36 cellular contexts compared by ENCODE assay signal in genomic region chr15:67304778-67305177, GRCh38. TPM values are rescaled to one million over a fixed set of nuclear protein-coding genes. Genes with fewer than 3 reads are reported as not detected.
"Had no signal": no experiment of that assay in that cellular context is flagged by ENCODE, and none has a peak within 500 bp of the region (broad histone marks: within the 10 kb centered on the region; RNA-seq: fewer than 3 reads in every experiment).

No MANE protein-coding gene starts in this region.

- H3K4me1 Mint-ChIP-seq: activated naive CD4-positive, alpha-beta T cell treated with anti-CD3 and anti-CD28 coated beads, Interleukin-2, amount 10 ng/mL, durations not matched to agents 7 days and 5 days; activated naive CD4-positive, alpha-beta T cell treated with anti-CD3 and anti-CD28 coated beads, Interleukin-2, amount 50 U/mL, for 24 hours; central memory CD8-positive, alpha-beta T cell had no signal

- H3K27me3 Mint-ChIP-seq: activated CD4-positive, alpha-beta T cell treated with anti-CD3 and anti-CD28 coated beads, Interleukin-2, amount 10 ng/mL, durations not matched to agents 7 days and 5 days; brain; central memory CD8-positive, alpha-beta T cell had no signal

- H3K4me3 Mint-ChIP-seq: activated CD4-positive, alpha-beta memory T cell treated with anti-CD3 and anti-CD28 coated beads, Interleukin-2, amount 10 ng/mL, durations not matched to agents 7 days and 5 days; activated CD4-positive, alpha-beta T cell treated with anti-CD3 and anti-CD28 coated beads for 36 hours; activated CD4-positive, alpha-beta T cell treated with anti-CD3 and anti-CD28 coated beads, Interleukin-2, amount 10 ng/mL, durations not matched to agents 7 days and 5 days; activated CD8-positive, alpha-beta memory T cell treated with anti-CD3 and anti-CD28 coated beads, Interleukin-2, amount 10 ng/mL, durations not matched to agents 7 days and 5 days; activated CD8-positive, alpha-beta T cell treated with anti-CD3 and anti-CD28 coated beads, Interleukin-2, amount 10 ng/mL, durations not matched to agents 7 days and 5 days; activated naive CD4-positive, alpha-beta T cell treated with anti-CD3 and anti-CD28 coated beads, Interleukin-2, amount 10 ng/mL, durations not matched to agents 7 days and 5 days; activated naive CD4-positive, alpha-beta T cell treated with anti-CD3 and anti-CD28 coated beads, Interleukin-2, amount 50 U/mL, for 24 hours; activated naive CD8-positive, alpha-beta T cell; activated naive CD8-positive, alpha-beta T cell treated with anti-CD3 and anti-CD28 coated beads, Interleukin-2, amount 10 ng/mL, durations not matched to agents 7 days and 5 days; activated naive CD8-positive, alpha-beta T cell treated with anti-CD3 and anti-CD28 coated beads, Interleukin-2, amount 50 U/mL, for 24 hours; activated T-cell treated with anti-CD3 and anti-CD28 coated beads, Interleukin-2, amount 50 U/mL, for 24 hours; brain; central memory CD8-positive, alpha-beta T cell; T-helper 1 cell treated with Interleukin-12 subunit alpha and Interleukin-12 subunit beta and Interleukin-4 antibody, amounts not matched to agents 30 μg/mL and 1 μg/mL, for 36 hours; T-helper 2 cell treated with Interferon-gamma antibody and Interleukin-4, amounts not matched to agents 5 μg/mL and 100 μg/mL, for 36 hours had no signal

- H3K4me1 ChIP-seq: ascending aorta had no signal

- H3K27ac ChIP-seq: ascending aorta, cardiac muscle cell, VCaP had no signal

- ATAC-seq: activated CD4-positive, alpha-beta T cell treated with anti-CD3 and anti-CD28 coated beads for 36 hours; activated CD4-positive, CD25-positive, alpha-beta regulatory T cell treated with anti-CD3 and anti-CD28 coated beads, Interleukin-2, amount 50 U/mL, for 24 hours; activated CD8-positive, alpha-beta memory T cell treated with anti-CD3 and anti-CD28 coated beads, Interleukin-2, amount 10 ng/mL, durations not matched to agents 7 days and 5 days; activated CD8-positive, alpha-beta T cell treated with anti-CD3 and anti-CD28 coated beads, Interleukin-2, amount 10 ng/mL, durations not matched to agents 7 days and 5 days; activated naive CD8-positive, alpha-beta T cell treated with anti-CD3 and anti-CD28 coated beads, Interleukin-2, amount 50 U/mL, for 24 hours had no signal

- H3K36me3 Mint-ChIP-seq: activated CD8-positive, alpha-beta memory T cell treated with anti-CD3 and anti-CD28 coated beads, Interleukin-2, amount 10 ng/mL, durations not matched to agents 7 days and 5 days; activated naive CD4-positive, alpha-beta T cell treated with anti-CD3 and anti-CD28 coated beads, Interleukin-2, amount 10 ng/mL, durations not matched to agents 7 days and 5 days; activated naive CD4-positive, alpha-beta T cell treated with anti-CD3 and anti-CD28 coated beads, Interleukin-2, amount 50 U/mL, for 24 hours; activated naive CD8-positive, alpha-beta T cell; activated naive CD8-positive, alpha-beta T cell treated with anti-CD3 and anti-CD28 coated beads, Interleukin-2, amount 10 ng/mL, durations not matched to agents 7 days and 5 days; brain had no signal

- H3K36me3 ChIP-seq: ascending aorta, cardiac muscle cell had no signal

- H3K4me3 ChIP-seq: ascending aorta, cardiac muscle cell had no signal

- H3K9me3 Mint-ChIP-seq: activated CD4-positive, alpha-beta memory T cell treated with anti-CD3 and anti-CD28 coated beads, Interleukin-2, amount 10 ng/mL, durations not matched to agents 7 days and 5 days; activated CD4-positive, alpha-beta T cell treated with anti-CD3 and anti-CD28 coated beads, Interleukin-2, amount 10 ng/mL, durations not matched to agents 7 days and 5 days; activated naive CD4-positive, alpha-beta T cell treated with anti-CD3 and anti-CD28 coated beads, Interleukin-2, amount 10 ng/mL, durations not matched to agents 7 days and 5 days; activated naive CD4-positive, alpha-beta T cell treated with anti-CD3 and anti-CD28 coated beads, Interleukin-2, amount 50 U/mL, for 24 hours; activated naive CD8-positive, alpha-beta T cell treated with anti-CD3 and anti-CD28 coated beads, Interleukin-2, amount 10 ng/mL, durations not matched to agents 7 days and 5 days; activated naive CD8-positive, alpha-beta T cell treated with anti-CD3 and anti-CD28 coated beads, Interleukin-2, amount 50 U/mL, for 24 hours; activated T-cell treated with anti-CD3 and anti-CD28 coated beads, Interleukin-2, amount 50 U/mL, for 24 hours; activated T-helper 2 cell treated with anti-CD3 and anti-CD28 coated beads, Interferon-gamma antibody, Interleukin-2, Interleukin-4, amounts not matched to agents 10 μg/mL and 5 μg/mL and 100 μg/mL, durations not matched to agents 14 hours and 24 hours and 36 hours; brain; central memory CD8-positive, alpha-beta T cell; T-helper 1 cell treated with Interleukin-12 subunit alpha and Interleukin-12 subunit beta and Interleukin-4 antibody, amounts not matched to agents 30 μg/mL and 1 μg/mL, for 36 hours; T-helper 2 cell treated with Interferon-gamma antibody and Interleukin-4, amounts not matched to agents 5 μg/mL and 100 μg/mL, for 36 hours had no signal

- H3K27ac Mint-ChIP-seq: activated CD4-positive, alpha-beta memory T cell treated with anti-CD3 and anti-CD28 coated beads, Interleukin-2, amount 10 ng/mL, durations not matched to agents 7 days and 5 days; activated CD4-positive, alpha-beta T cell treated with anti-CD3 and anti-CD28 coated beads for 36 hours; activated CD4-positive, alpha-beta T cell treated with anti-CD3 and anti-CD28 coated beads, Interleukin-2, amount 10 ng/mL, durations not matched to agents 7 days and 5 days; activated CD8-positive, alpha-beta memory T cell treated with anti-CD3 and anti-CD28 coated beads, Interleukin-2, amount 10 ng/mL, durations not matched to agents 7 days and 5 days; activated CD8-positive, alpha-beta T cell treated with anti-CD3 and anti-CD28 coated beads, Interleukin-2, amount 10 ng/mL, durations not matched to agents 7 days and 5 days; activated naive CD4-positive, alpha-beta T cell treated with anti-CD3 and anti-CD28 coated beads, Interleukin-2, amount 10 ng/mL, durations not matched to agents 7 days and 5 days; activated naive CD4-positive, alpha-beta T cell treated with anti-CD3 and anti-CD28 coated beads, Interleukin-2, amount 50 U/mL, for 24 hours; activated naive CD8-positive, alpha-beta T cell; activated naive CD8-positive, alpha-beta T cell treated with anti-CD3 and anti-CD28 coated beads, Interleukin-2, amount 10 ng/mL, durations not matched to agents 7 days and 5 days; activated naive CD8-positive, alpha-beta T cell treated with anti-CD3 and anti-CD28 coated beads, Interleukin-2, amount 50 U/mL, for 24 hours; activated T-cell treated with anti-CD3 and anti-CD28 coated beads, Interleukin-2, amount 50 U/mL, for 24 hours; activated T-helper 2 cell treated with anti-CD3 and anti-CD28 coated beads, Interferon-gamma antibody, Interleukin-2, Interleukin-4, amounts not matched to agents 10 μg/mL and 5 μg/mL and 100 μg/mL, durations not matched to agents 14 hours and 24 hours and 36 hours; T-helper 1 cell treated with Interleukin-12 subunit alpha and Interleukin-12 subunit beta and Interleukin-4 antibody, amounts not matched to agents 30 μg/mL and 1 μg/mL, for 36 hours; T-helper 2 cell treated with Interferon-gamma antibody and Interleukin-4, amounts not matched to agents 5 μg/mL and 100 μg/mL, for 36 hours had no signal

- H3K9me3 ChIP-seq: ascending aorta had no signal

- DNase-seq: activated CD4-positive, alpha-beta memory T cell treated with anti-CD3 and anti-CD28 coated beads, Interleukin-2, amount 10 ng/mL, durations not matched to agents 7 days and 5 days; activated CD4-positive, alpha-beta T cell treated with anti-CD3 and anti-CD28 coated beads for 1 hour; activated CD4-positive, alpha-beta T cell treated with anti-CD3 and anti-CD28 coated beads for 36 hours; activated CD4-positive, alpha-beta T cell treated with anti-CD3 and anti-CD28 coated beads for 48 hours; activated CD4-positive, alpha-beta T cell treated with anti-CD3 and anti-CD28 coated beads, Interleukin-2, amount 10 ng/mL, durations not matched to agents 7 days and 5 days; activated CD4-positive, alpha-beta T cell treated with anti-CD3 and anti-CD28 coated beads, Interleukin-2, amount 50 U/mL, for 48 hours; activated CD4-positive, CD25-positive, alpha-beta regulatory T cell; activated CD8-positive, alpha-beta memory T cell treated with anti-CD3 and anti-CD28 coated beads for 24 hours; activated CD8-positive, alpha-beta memory T cell treated with anti-CD3 and anti-CD28 coated beads, Interleukin-2, amount 10 ng/mL, durations not matched to agents 7 days and 5 days; activated CD8-positive, alpha-beta memory T cell treated with anti-CD3 and anti-CD28 coated beads, Interleukin-2, amount 50 U/mL, for 48 hours; activated CD8-positive, alpha-beta T cell treated with anti-CD3 and anti-CD28 coated beads, Interleukin-2, amount 10 ng/mL, durations not matched to agents 7 days and 5 days; activated effector memory CD4-positive, alpha-beta T cell treated with Interleukin-2 at 50 U/mL for 16 hours; activated gamma-delta T cell; activated naive CD4-positive, alpha-beta T cell treated with anti-CD3 and anti-CD28 coated beads, Interleukin-2, amount 10 ng/mL, durations not matched to agents 7 days and 5 days; activated naive CD4-positive, alpha-beta T cell treated with Interleukin-2 at 50 U/mL for 16 hours; activated naive CD8-positive, alpha-beta T cell treated with anti-CD3 and anti-CD28 coated beads, Interleukin-2, amount 10 ng/mL, durations not matched to agents 7 days and 5 days; activated naive CD8-positive, alpha-beta T cell treated with anti-CD3 and anti-CD28 coated beads, Interleukin-2, amount 50 U/mL, for 24 hours; activated T-cell treated with anti-CD3 and anti-CD28 coated beads, Interleukin-2, amount 50 U/mL, for 24 hours; activated T-cell treated with anti-CD3 and anti-CD28 coated beads, Interleukin-2, amount 50 U/mL, for 48 hours; amygdala; anterior cingulate cortex; caudate nucleus; cerebellar nuclear complex; T-helper 2 cell; T-helper 9 cell had no signal

- H3K27me3 ChIP-seq: ascending aorta, cardiac muscle cell had no signal

RNA-seq across cellular contexts. Expression of gene IQCH, which starts 50.2 kb away (rescaled TPM):
- total RNA-seq: ascending aorta had no signal
